Comparison of ENCODE assay signal across 1 cellular context in the genomic region with DNA sequence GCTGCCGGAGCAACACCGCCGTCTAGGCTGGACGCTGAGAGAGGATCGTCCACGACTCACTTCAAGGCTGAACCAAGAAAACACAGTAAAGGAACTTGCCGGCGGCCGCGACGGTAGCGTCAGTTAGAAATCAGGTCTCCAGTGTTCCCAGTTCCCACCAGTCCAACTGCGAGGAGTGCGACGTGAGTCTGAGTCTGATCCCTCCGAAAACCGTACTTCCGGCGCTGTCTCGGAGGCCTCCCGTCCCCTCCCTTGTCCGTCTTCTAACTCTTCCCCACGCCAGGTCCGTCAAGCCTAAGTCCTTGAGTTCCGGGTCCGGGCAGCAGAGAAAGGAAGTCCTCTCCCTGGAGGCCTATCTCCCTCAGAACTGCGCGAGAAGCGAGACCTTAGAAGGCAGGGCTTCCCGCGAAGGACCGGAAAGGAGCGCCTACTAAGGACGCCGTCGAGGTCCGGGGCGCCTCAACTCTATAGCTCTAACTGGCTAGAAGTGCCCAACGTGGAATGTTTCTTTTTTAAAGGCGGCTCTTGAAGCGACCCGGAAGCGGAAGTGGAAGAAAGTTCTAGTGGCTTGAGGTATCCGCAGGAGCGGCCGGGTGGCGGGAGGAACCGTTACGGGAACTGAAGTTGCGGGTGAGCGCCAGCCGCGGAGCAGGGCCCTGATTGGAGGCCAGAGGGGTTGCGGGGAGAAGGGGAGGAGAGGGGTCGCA.
A peak's percentile ranks its signal among the peaks of the same experiment; 100 is the strongest.
TF ChIP-seq lines count a peak whose summit lies in the region.

A gene with protein sequence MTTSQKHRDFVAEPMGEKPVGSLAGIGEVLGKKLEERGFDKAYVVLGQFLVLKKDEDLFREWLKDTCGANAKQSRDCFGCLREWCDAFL (plus strand): TSS at position 563 of the 707 bp plus-strand sequence. CDS start 748 bp downstream, outside the sequence.
Gene EIF1AD, minus strand, starts transcription at position 217 of the 707 bp plus-strand sequence. CDS start 1,768 bp downstream, outside the sequence.

TF ChIP-seq in K562, 482 proteins besides CTCF, POLR2A, EP300 and RAD21 (continued from another document):
- TF ChIP-seq IRF9 (tag; IDR thresholded peaks at IDR 0.05) = no peak
- peak; percentile 97 for TF ChIP-seq DIDO1 (tag; IDR thresholded peaks at IDR 0.05; ENCODE audit: low read depth)
- TF ChIP-seq, protein P1, sequence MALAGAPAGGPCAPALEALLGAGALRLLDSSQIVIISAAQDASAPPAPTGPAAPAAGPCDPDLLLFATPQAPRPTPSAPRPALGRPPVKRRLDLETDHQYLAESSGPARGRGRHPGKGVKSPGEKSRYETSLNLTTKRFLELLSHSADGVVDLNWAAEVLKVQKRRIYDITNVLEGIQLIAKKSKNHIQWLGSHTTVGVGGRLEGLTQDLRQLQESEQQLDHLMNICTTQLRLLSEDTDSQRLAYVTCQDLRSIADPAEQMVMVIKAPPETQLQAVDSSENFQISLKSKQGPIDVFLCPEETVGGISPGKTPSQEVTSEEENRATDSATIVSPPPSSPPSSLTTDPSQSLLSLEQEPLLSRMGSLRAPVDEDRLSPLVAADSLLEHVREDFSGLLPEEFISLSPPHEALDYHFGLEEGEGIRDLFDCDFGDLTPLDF (CRISPR knock-in tag; IDR thresholded peaks at IDR 0.05) = peak; percentile 25; the same call in 1 of the 2 replicates
- no peak for TF ChIP-seq FOXK1 (CRISPR knock-in tag; IDR thresholded peaks at IDR 0.05; ENCODE audit: borderline replicate concordance)
- TF ChIP-seq RBM39 (optimal IDR thresholded peaks at IDR 0.05; ENCODE audit: low read depth, low read length) = peak; percentile 93
- TF ChIP-seq, protein P2, sequence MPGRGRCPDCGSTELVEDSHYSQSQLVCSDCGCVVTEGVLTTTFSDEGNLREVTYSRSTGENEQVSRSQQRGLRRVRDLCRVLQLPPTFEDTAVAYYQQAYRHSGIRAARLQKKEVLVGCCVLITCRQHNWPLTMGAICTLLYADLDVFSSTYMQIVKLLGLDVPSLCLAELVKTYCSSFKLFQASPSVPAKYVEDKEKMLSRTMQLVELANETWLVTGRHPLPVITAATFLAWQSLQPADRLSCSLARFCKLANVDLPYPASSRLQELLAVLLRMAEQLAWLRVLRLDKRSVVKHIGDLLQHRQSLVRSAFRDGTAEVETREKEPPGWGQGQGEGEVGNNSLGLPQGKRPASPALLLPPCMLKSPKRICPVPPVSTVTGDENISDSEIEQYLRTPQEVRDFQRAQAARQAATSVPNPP (IDR thresholded peaks at IDR 0.05; ENCODE audit: borderline replicate concordance, insufficient read depth, insufficient read length) = no peak
- peak; percentile 74 to 89; a peak in 3 of 4 replicates for TF ChIP-seq TBL1XR1 (IDR thresholded peaks at IDR 0.05; ENCODE audit: low read length in 2 of 2)
- no peak for TF ChIP-seq BRCA1 (IDR thresholded peaks at IDR 0.05)
- TF ChIP-seq BRCA1 (CRISPR knock-in tag; IDR thresholded peaks at IDR 0.05) = no peak
- TF ChIP-seq NR0B1 (IDR thresholded peaks at IDR 0.05; ENCODE audit: partially characterized antibody) = no peak
- no peak for TF ChIP-seq SMARCA5 (IDR thresholded peaks at IDR 0.05)
- no peak for TF ChIP-seq TSC22D4 (tag; IDR thresholded peaks at IDR 0.05)
- no peak for TF ChIP-seq CAMTA2 (CRISPR knock-in tag; conservative IDR thresholded peaks at IDR 0.05)
- TF ChIP-seq, protein P3, sequence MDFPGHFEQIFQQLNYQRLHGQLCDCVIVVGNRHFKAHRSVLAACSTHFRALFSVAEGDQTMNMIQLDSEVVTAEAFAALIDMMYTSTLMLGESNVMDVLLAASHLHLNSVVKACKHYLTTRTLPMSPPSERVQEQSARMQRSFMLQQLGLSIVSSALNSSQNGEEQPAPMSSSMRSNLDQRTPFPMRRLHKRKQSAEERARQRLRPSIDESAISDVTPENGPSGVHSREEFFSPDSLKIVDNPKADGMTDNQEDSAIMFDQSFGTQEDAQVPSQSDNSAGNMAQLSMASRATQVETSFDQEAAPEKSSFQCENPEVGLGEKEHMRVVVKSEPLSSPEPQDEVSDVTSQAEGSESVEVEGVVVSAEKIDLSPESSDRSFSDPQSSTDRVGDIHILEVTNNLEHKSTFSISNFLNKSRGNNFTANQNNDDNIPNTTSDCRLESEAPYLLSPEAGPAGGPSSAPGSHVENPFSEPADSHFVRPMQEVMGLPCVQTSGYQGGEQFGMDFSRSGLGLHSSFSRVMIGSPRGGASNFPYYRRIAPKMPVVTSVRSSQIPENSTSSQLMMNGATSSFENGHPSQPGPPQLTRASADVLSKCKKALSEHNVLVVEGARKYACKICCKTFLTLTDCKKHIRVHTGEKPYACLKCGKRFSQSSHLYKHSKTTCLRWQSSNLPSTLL (IDR thresholded peaks at IDR 0.05) = no peak
- TF ChIP-seq NR2C1 (IDR thresholded peaks at IDR 0.05) = peak; percentile 100
- TF ChIP-seq NR2C1 (tag; IDR thresholded peaks at IDR 0.05) = peak; percentile 99
- TF ChIP-seq NR2C2 (CRISPR knock-in tag; IDR thresholded peaks at IDR 0.05) = peak; percentile 98
- peak; percentile 100 for TF ChIP-seq NR2C2 (tag; IDR thresholded peaks at IDR 0.05)
- peak; percentile 79 for TF ChIP-seq KAT7 (CRISPR knock-in tag; IDR thresholded peaks at IDR 0.05; ENCODE audit: borderline replicate concordance)
- TF ChIP-seq ATF1 (CRISPR knock-in tag; IDR thresholded peaks at IDR 0.05) = no peak
- peak; percentile 90 for TF ChIP-seq ATF1 (tag; IDR thresholded peaks at IDR 0.05)
- TF ChIP-seq ATF2 (CRISPR knock-in tag; IDR thresholded peaks at IDR 0.05) = no peak
- TF ChIP-seq KDM2B (CRISPR knock-in tag; IDR thresholded peaks at IDR 0.05) = no peak
- peak; percentile 26 to 89; a peak in 3 of 4 replicates for TF ChIP-seq HDAC1 (IDR thresholded peaks at IDR 0.05)
- no peak for TF ChIP-seq ZNF449 (CRISPR knock-in tag; IDR thresholded peaks at IDR 0.05)
- peak; percentile 44 to 100; a peak in 3 of 4 replicates for TF ChIP-seq TRIM24 (IDR thresholded peaks at IDR 0.05)
- TF ChIP-seq, protein P4, sequence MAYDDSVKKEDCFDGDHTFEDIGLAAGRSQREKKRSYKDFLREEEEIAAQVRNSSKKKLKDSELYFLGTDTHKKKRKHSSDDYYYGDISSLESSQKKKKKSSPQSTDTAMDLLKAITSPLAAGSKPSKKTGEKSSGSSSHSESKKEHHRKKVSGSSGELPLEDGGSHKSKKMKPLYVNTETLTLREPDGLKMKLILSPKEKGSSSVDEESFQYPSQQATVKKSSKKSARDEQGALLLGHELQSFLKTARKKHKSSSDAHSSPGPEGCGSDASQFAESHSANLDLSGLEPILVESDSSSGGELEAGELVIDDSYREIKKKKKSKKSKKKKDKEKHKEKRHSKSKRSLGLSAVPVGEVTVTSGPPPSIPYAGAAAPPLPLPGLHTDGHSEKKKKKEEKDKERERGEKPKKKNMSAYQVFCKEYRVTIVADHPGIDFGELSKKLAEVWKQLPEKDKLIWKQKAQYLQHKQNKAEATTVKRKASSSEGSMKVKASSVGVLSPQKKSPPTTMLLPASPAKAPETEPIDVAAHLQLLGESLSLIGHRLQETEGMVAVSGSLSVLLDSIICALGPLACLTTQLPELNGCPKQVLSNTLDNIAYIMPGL (CRISPR knock-in tag; IDR thresholded peaks at IDR 0.05) = peak; percentile 57
- no peak for TF ChIP-seq TAL1 (IDR thresholded peaks at IDR 0.05)
- TF ChIP-seq TAF1 (IDR thresholded peaks at IDR 0.05; ENCODE audit: control insufficient read depth, extremely low read depth, insufficient read depth, low read length, severe bottlenecking) = peak; percentile 98
